23 cellular contexts compared by ENCODE assay signal in genomic region chr10:13942030-13942429, GRCh38.
DNase-seq lines count a peak whose midpoint lies in the region; ATAC-seq and TF ChIP-seq lines count a peak whose summit lies in the region.
"Had no signal": no experiment of that assay in that cellular context is flagged by ENCODE, and none has a peak within 500 bp of the region (broad histone marks: within the 10 kb centered on the region; RNA-seq: fewer than 3 reads in every experiment).

No MANE protein-coding gene starts in this region.

- H3K4me2 ChIP-seq in H9 (ENCODE audit: insufficient read depth, insufficient read length, low read length): no peak overlapping the region

- no peak overlapping the region for H3T11ph ChIP-seq in H9 (ENCODE audit: low read length)

- CTCF ChIA-PET in activated naive CD4-positive, alpha-beta T cell treated with anti-CD3 and anti-CD28 coated beads for 36 hours (lab: Charles Lee): no interaction called here

- no peaks in the 10 kb centered on the region for H3K27me3 Mint-ChIP-seq in activated naive CD4-positive, alpha-beta T cell treated with anti-CD3 and anti-CD28 coated beads for 36 hours (ENCODE audit: low read depth)
- H3K27me3 Mint-ChIP-seq in endodermal cell (ENCODE audit: insufficient read depth) (no peaks in the 10 kb centered on the region), H9 (ENCODE audit: low read depth) (no peaks in the 10 kb centered on the region)
- H3K27me3 Mint-ChIP-seq: brain had no signal

- no peaks in the 10 kb centered on the region for H3K79me1 ChIP-seq in H9 (ENCODE audit: insufficient read depth, low read depth, low read length, poor library complexity, severe bottlenecking)

- H3K23me2 ChIP-seq in H9 (ENCODE audit: insufficient read length, low read depth, low read length, poor library complexity, severe bottlenecking): no peaks in the 10 kb centered on the region

- H3K36me3 ChIP-seq in endodermal cell (ENCODE audit: control insufficient read depth, insufficient read depth, low read length): no peaks in the 10 kb centered on the region
- H3K36me3 ChIP-seq: adrenal gland, pancreas had no signal

- H3K9ac ChIP-seq in endodermal cell (ENCODE audit: extremely low read depth, low read length, poor library complexity, severe bottlenecking) (no peak overlapping the region), H9 (ENCODE audit: extremely low read depth, insufficient read length, low read length) (no peak overlapping the region)

- H3K4me3 Mint-ChIP-seq in activated naive CD4-positive, alpha-beta T cell treated with anti-CD3 and anti-CD28 coated beads for 36 hours: no peak overlapping the region
- no peak overlapping the region for H3K4me3 Mint-ChIP-seq in endodermal cell
- no peak overlapping the region for H3K4me3 Mint-ChIP-seq in H9
- H3K4me3 Mint-ChIP-seq: brain; stimulated activated memory B cell treated with anti-CD40 and anti-IgM and Interleukin-4, amounts not matched to agents 10 μg/mL and 1 μg/mL and 100 μg/mL, for 72 hours; T-helper 17 cell had no signal

- no peak overlapping the region for H2AFZ ChIP-seq in H9 (ENCODE audit: low read length)

- peaks cover 5% of the 10 kb centered on the region for H3K9me3 Mint-ChIP-seq in activated naive CD4-positive, alpha-beta T cell treated with anti-CD3 and anti-CD28 coated beads for 36 hours
- H3K9me3 Mint-ChIP-seq in endodermal cell: no peaks in the 10 kb centered on the region
- no peaks in the 10 kb centered on the region for H3K9me3 Mint-ChIP-seq in H9
- H3K9me3 Mint-ChIP-seq: stimulated activated memory B cell treated with anti-CD40 and anti-IgM and Interleukin-4, amounts not matched to agents 10 μg/mL and 1 μg/mL and 100 μg/mL, for 72 hours had no signal

- H4K91ac ChIP-seq in H9 (ENCODE audit: insufficient read length, low read depth, low read length): no peak overlapping the region

- no peak overlapping the region for H2AK5ac ChIP-seq in H9 (ENCODE audit: insufficient read length, low read length)

- H3K36me3 Mint-ChIP-seq in activated naive CD4-positive, alpha-beta T cell treated with anti-CD3 and anti-CD28 coated beads for 36 hours (ENCODE audit: low read depth): no peaks in the 10 kb centered on the region
- H3K36me3 Mint-ChIP-seq in endodermal cell (ENCODE audit: low read depth) (no peaks in the 10 kb centered on the region), H9 (ENCODE audit: insufficient read depth in 1 of 3, low read depth in 3 of 3) (peaks cover 0 to 5% (median 2%) of the 10 kb centered on the region in 3 experiments; a peak in 2 of 7 replicates)
- H3K36me3 Mint-ChIP-seq: stimulated activated memory B cell treated with anti-CD40 and anti-IgM and Interleukin-4, amounts not matched to agents 10 μg/mL and 1 μg/mL and 100 μg/mL, for 72 hours had no signal

- H4K5ac ChIP-seq in H9 (ENCODE audit: insufficient read length, low read depth, low read length): no peak overlapping the region

- H2BK15ac ChIP-seq in H9 (ENCODE audit: low read depth, low read length): no peak overlapping the region

- H3K27me3 ChIP-seq in endodermal cell (ENCODE audit: control insufficient read depth, insufficient read depth, low read length, poor library complexity, severe bottlenecking) (no peaks in the 10 kb centered on the region), H9 (ENCODE audit: insufficient read depth, low read length) (no peaks in the 10 kb centered on the region)
- H3K27me3 ChIP-seq: adrenal gland, dorsolateral prefrontal cortex, pancreas had no signal

- TF ChIP-seq CTCF in endodermal cell (conservative IDR thresholded peaks at IDR 0.05) (no peak), H9 (conservative IDR thresholded peaks at IDR 0.05) (no peak)

- H3K56ac ChIP-seq in H9 (ENCODE audit: insufficient read length, low read depth, low read length): no peak overlapping the region

- no peak overlapping the region for H3K18ac ChIP-seq in H9 (ENCODE audit: insufficient read length, low read depth, low read length)

- no peaks in the 10 kb centered on the region; the same call in 1 of the 2 replicates for H3K79me2 ChIP-seq in H9 (ENCODE audit: insufficient read depth, low read length)

- no peak overlapping the region for H2BK5ac ChIP-seq in H9 (ENCODE audit: insufficient read length, low read length)

- peaks cover 5% of the 10 kb centered on the region for H3K4me1 ChIP-seq in endodermal cell (ENCODE audit: control insufficient read depth, insufficient read depth, low read length)
- H3K4me1 ChIP-seq in H9 (ENCODE audit: insufficient read depth, low read length): peaks cover 8% of the 10 kb centered on the region
- H3K4me1 ChIP-seq: pancreas had no signal

- H3K4ac ChIP-seq in H9 (ENCODE audit: low read depth, low read length): no peak overlapping the region

- H3K14ac ChIP-seq in H9 (ENCODE audit: insufficient read depth, low read length): no peak overlapping the region; the same call in 1 of the 2 replicates

- H4K20me1 ChIP-seq in H9 (ENCODE audit: control insufficient read depth, insufficient read depth, insufficient read length): peaks cover 2% of the 10 kb centered on the region

- H3K9me3 ChIP-seq in endodermal cell (ENCODE audit: control insufficient read depth, low read length) (no peaks in the 10 kb centered on the region), H9 (ENCODE audit: control insufficient read depth, low read depth, low read length) (no peaks in the 10 kb centered on the region)
- H3K9me3 ChIP-seq: adrenal gland, pancreas had no signal

- peaks cover 20% of the 10 kb centered on the region for H3K4me1 Mint-ChIP-seq in activated naive CD4-positive, alpha-beta T cell treated with anti-CD3 and anti-CD28 coated beads for 36 hours (ENCODE audit: low read depth)
- H3K4me1 Mint-ChIP-seq in endodermal cell (peaks cover 8% of the 10 kb centered on the region), H9 (peaks cover 17 to 30% of the 10 kb centered on the region in 2 experiments)

- intact Hi-C loops in activated naive CD4-positive, alpha-beta T cell treated with anti-CD3 and anti-CD28 coated beads for 36 hours (cut with micrococcal nuclease): no loop called here
- intact Hi-C loops in left colon (cut with DNase I, micrococcal nuclease): no loop called here

- no peak overlapping the region for H3K4me3 ChIP-seq in endodermal cell (ENCODE audit: low read length)
- H3K4me3 ChIP-seq: adrenal gland, dorsolateral prefrontal cortex, pancreas had no signal

- no peak overlapping the region for H3K27ac ChIP-seq in endodermal cell (ENCODE audit: low read depth, low read length)
- H3K27ac ChIP-seq in H9 (ENCODE audit: insufficient read length, low read depth, low read length): no peak overlapping the region
- H3K27ac ChIP-seq: adrenal gland, dorsolateral prefrontal cortex, pancreas had no signal

- DNase-seq in activated naive CD4-positive, alpha-beta T cell treated with anti-CD3 and anti-CD28 coated beads for 36 hours: peak; percentile 22
- DNase-seq in activated naive CD4-positive, alpha-beta T cell (lab: John Stamatoyannopoulos, UW): no peak
- peak; percentile 52 for DNase-seq in retina
- no peak for DNase-seq in endodermal cell
- DNase-seq in H9: no peak
- DNase-seq in left colon: no peak
- DNase-seq: activated effector memory CD4-positive, alpha-beta T cell treated with Interleukin-2 at 50 U/mL for 16 hours; adrenal gland; cerebellar nuclear complex; dorsolateral prefrontal cortex; hippocampal formation; NCI-H1417 treated with DMSO at 0.1 percent for 48 hours; NCI-H2081 treated with DMSO at 0.1 percent for 48 hours; NCI-H446; NCI-H82; pancreas; small intestine; T-helper 17 cell had no signal

- 73 to 76% methylated on average over 5 of the region's 5 CpGs for WGBS in endodermal cell (ENCODE audit: insufficient coverage in 1 of 2, insufficient read length in 1 of 2), 2 experiments
- WGBS in H9 (ENCODE audit: extremely low coverage, insufficient read length, low lambda C conversion rate): no CpG with 5 or more reads among the region's 5 CpGs

- no peak overlapping the region for H2BK120ac ChIP-seq in H9 (ENCODE audit: low read depth, low read length, poor library complexity, severe bottlenecking)

- no peak overlapping the region for H3K27ac Mint-ChIP-seq in activated naive CD4-positive, alpha-beta T cell treated with anti-CD3 and anti-CD28 coated beads for 36 hours
- H3K27ac Mint-ChIP-seq in endodermal cell: no peak overlapping the region
- no peak overlapping the region; a peak in 1 of 7 replicates for H3K27ac Mint-ChIP-seq in H9
- H3K27ac Mint-ChIP-seq: stimulated activated memory B cell treated with anti-CD40 and anti-IgM and Interleukin-4, amounts not matched to agents 10 μg/mL and 1 μg/mL and 100 μg/mL, for 72 hours; T-helper 17 cell had no signal

- no peak overlapping the region for H2BK20ac ChIP-seq in H9 (ENCODE audit: low read depth, low read length, poor library complexity, severe bottlenecking)

- peak; percentile 43 for ATAC-seq in GM18907 (IDR thresholded peaks at IDR 0.05; ENCODE audit: unreplicated experiment)
- peak; percentile 40 for ATAC-seq in HG03469 (IDR thresholded peaks at IDR 0.05; ENCODE audit: unreplicated experiment)
- ATAC-seq in left colon: no peak
- ATAC-seq: pancreas; SK-N-SH treated with all-trans-retinoic acid at 6 μM for 48 hours; stimulated activated memory B cell treated with anti-CD40 and anti-IgM and Interleukin-4, amounts not matched to agents 10 μg/mL and 1 μg/mL and 100 μg/mL, for 72 hours; T-helper 17 cell had no signal

- no peak overlapping the region for H2BK12ac ChIP-seq in H9 (ENCODE audit: insufficient read length, low read depth, low read length)

- no peak overlapping the region for H3K23ac ChIP-seq in H9 (ENCODE audit: insufficient read length, low read depth, low read length)

- H4K8ac ChIP-seq in H9 (replicated peaks; ENCODE audit: insufficient read length, low read depth, low read length): no peak overlapping the region

Comparison
In these comparisons a context has a peak if more than half of its experiments do, and no peak if none do; other contexts are left out.
1. DNase-seq: peak in activated naive CD4-positive, alpha-beta T cell treated with anti-CD3 and anti-CD28 coated beads for 36 hours (single experiment) and retina (single experiment); none in activated naive CD4-positive, alpha-beta T cell (0 of 4), endodermal cell (single experiment), H9 (single experiment) and left colon (0 of 2).